20 cellular contexts compared by ENCODE assay signal in genomic region chr17:81907219-81908145, GRCh38. TPM values are rescaled to one million over a fixed set of nuclear protein-coding genes. Genes with fewer than 3 reads are reported as not detected.
DNase-seq lines count a peak whose midpoint lies in the region; ATAC-seq and TF ChIP-seq lines count a peak whose summit lies in the region.
"Had no signal": no experiment of that assay in that cellular context is flagged by ENCODE, and none has a peak within 500 bp of the region (broad histone marks: within the 10 kb centered on the region; RNA-seq: fewer than 3 reads in every experiment).

No MANE protein-coding gene starts in this region.

- peaks cover 14% of the 10 kb centered on the region for H3K4me1 ChIP-seq in Loucy (ENCODE audit: insufficient read depth, low read length, poor library complexity, severe bottlenecking)
- peaks cover 21 to 27% of the 10 kb centered on the region in 2 donors for H3K4me1 ChIP-seq in gastrocnemius medialis
- H3K4me1 ChIP-seq: foreskin keratinocyte had no signal

- no peaks in the 10 kb centered on the region for H3F3A ChIP-seq in Loucy (ENCODE audit: low read depth)

- no peak for TF ChIP-seq POLR2A in gastrocnemius medialis (IDR thresholded peaks at IDR 0.05)

- peak; percentile 5 for TF ChIP-seq CTCF in GM12864 (IDR thresholded peaks at IDR 0.05; ENCODE audit: low read depth, low read length, missing control alignments)
- peak; percentile 40 for TF ChIP-seq CTCF in Loucy (conservative IDR thresholded peaks at IDR 0.05; ENCODE audit: low read length)
- peak; percentile 20 for TF ChIP-seq CTCF in chondrocyte (IDR thresholded peaks at IDR 0.05)
- TF ChIP-seq CTCF in gastrocnemius medialis (IDR thresholded peaks at IDR 0.05 in 4 of 5, conservative IDR thresholded peaks at IDR 0.05 in 1 of 5), result no peak

- no peaks in the 10 kb centered on the region for H3K9me2 ChIP-seq in Loucy (replicated peaks; ENCODE audit: low read depth, low read length)

- H3K36me3 ChIP-seq in Loucy (ENCODE audit: insufficient read depth, low read length), result peaks cover 3% of the 10 kb centered on the region; the same call in 1 of the 2 replicates
- H3K36me3 ChIP-seq in gastrocnemius medialis, result peaks cover 0 to 3% of the 10 kb centered on the region in 2 donors
- H3K36me3 ChIP-seq: prostate gland, uterus had no signal

- H2AFZ ChIP-seq in Loucy (ENCODE audit: low read length), result no peak overlapping the region
- H2AFZ ChIP-seq: hepatocyte had no signal

- no peak for DNase-seq in GM12864 (ENCODE audit: low read depth)
- DNase-seq in chondrocyte (ENCODE audit: low spot score), result no peak
- DNase-seq in gastrocnemius medialis, result peak; percentile 49 to 85
- DNase-seq in NCI-H69 (lab: John Stamatoyannopoulos, UW), result no peak
- DNase-seq in activated T-cell treated with anti-CD3 and anti-CD28 coated beads, Interleukin-2, amount 50 U/mL, for 72 hours, result no peak
- DNase-seq: activated naive CD4-positive, alpha-beta T cell treated with anti-CD3 and anti-CD28 coated beads for 36 hours; amygdala; CD4-positive, alpha-beta T cell; foreskin keratinocyte; left ventricle myocardium inferior; NCI-H1105 treated with DMSO at 0.1 percent for 48 hours; stimulated activated CD4-positive, alpha-beta T cell treated with anti-CD3 and anti-CD28 coated beads, Interleukin-1b, Interleukin-23, amount 100 ng/mL, for 48 hours had no signal

- peaks cover 18% of the 10 kb centered on the region for H4K20me1 ChIP-seq in Loucy (ENCODE audit: insufficient read depth, low read length, poor library complexity, severe bottlenecking)

- no peaks in the 10 kb centered on the region for H3K9me3 Mint-ChIP-seq in chondrocyte (ENCODE audit: low read depth)
- H3K9me3 Mint-ChIP-seq in activated T-cell treated with anti-CD3 and anti-CD28 coated beads, Interleukin-2, amount 50 U/mL, for 72 hours, result no peaks in the 10 kb centered on the region
- H3K9me3 Mint-ChIP-seq: activated naive CD4-positive, alpha-beta T cell treated with anti-CD3 and anti-CD28 coated beads for 36 hours; CD4-positive, alpha-beta T cell had no signal

- H3K27ac ChIP-seq in gastrocnemius medialis, result peak overlapping the region; percentile 39 to 69 (median 62)
- H3K27ac ChIP-seq: cardiac muscle cell, foreskin keratinocyte, hepatocyte, left ventricle myocardium inferior, prostate gland, suprapubic skin, uterus had no signal

- ATAC-seq in gastrocnemius medialis (peak in 1 of 2 donors; percentile 56), HG02588 (IDR thresholded peaks at IDR 0.05; ENCODE audit: unreplicated experiment) (no peak)
- ATAC-seq in activated T-cell treated with anti-CD3 and anti-CD28 coated beads, Interleukin-2, amount 50 U/mL, for 72 hours (replicated peaks in 1 of 2), result no peak
- ATAC-seq: foreskin keratinocyte had no signal

- H3K27me3 Mint-ChIP-seq in chondrocyte (ENCODE audit: low read depth), result no peaks in the 10 kb centered on the region
- H3K27me3 Mint-ChIP-seq in activated T-cell treated with anti-CD3 and anti-CD28 coated beads, Interleukin-2, amount 50 U/mL, for 72 hours (ENCODE audit: low read depth), result no peaks in the 10 kb centered on the region
- H3K27me3 Mint-ChIP-seq: CD4-positive, alpha-beta T cell had no signal

- intact Hi-C loops in gastrocnemius medialis (cut with DNase I; ENCODE audit: low total_unique reads), result no loop called here

- H3K79me2 ChIP-seq in Loucy (ENCODE audit: insufficient read depth, low read length), result peaks cover 21% of the 10 kb centered on the region

- H3K4me3 Mint-ChIP-seq in chondrocyte (ENCODE audit: unreplicated experiment), result no peak overlapping the region
- no peak overlapping the region for H3K4me3 Mint-ChIP-seq in activated T-cell treated with anti-CD3 and anti-CD28 coated beads, Interleukin-2, amount 50 U/mL, for 72 hours
- H3K4me3 Mint-ChIP-seq: activated naive CD4-positive, alpha-beta T cell treated with anti-CD3 and anti-CD28 coated beads for 36 hours had no signal

- H3K4me3 ChIP-seq in GM12864 (ENCODE audit: low read depth, low read length), result no peak overlapping the region
- H3K4me3 ChIP-seq in Loucy (ENCODE audit: low read length, poor library complexity, severe bottlenecking), result no peak overlapping the region
- H3K4me3 ChIP-seq in gastrocnemius medialis, result no peak overlapping the region
- H3K4me3 ChIP-seq: cardiac muscle cell, dorsolateral prefrontal cortex, hepatocyte, left ventricle myocardium inferior, prostate gland, suprapubic skin, uterus had no signal

- no peaks in the 10 kb centered on the region for H3K27me3 ChIP-seq in Loucy (ENCODE audit: insufficient read depth, low read length, poor library complexity, severe bottlenecking)
- no peaks in the 10 kb centered on the region for H3K27me3 ChIP-seq in gastrocnemius medialis
- H3K27me3 ChIP-seq: dorsolateral prefrontal cortex, hepatocyte, suprapubic skin, uterus had no signal

- H3K4me2 ChIP-seq in Loucy (ENCODE audit: low read depth, low read length, poor library complexity, severe bottlenecking), result no peak overlapping the region
- H3K4me2 ChIP-seq: hepatocyte had no signal

- H3K27ac Mint-ChIP-seq in chondrocyte (ENCODE audit: unreplicated experiment), result no peak overlapping the region
- H3K27ac Mint-ChIP-seq in activated T-cell treated with anti-CD3 and anti-CD28 coated beads, Interleukin-2, amount 50 U/mL, for 72 hours, result no peak overlapping the region
- H3K27ac Mint-ChIP-seq: activated naive CD4-positive, alpha-beta T cell treated with anti-CD3 and anti-CD28 coated beads for 36 hours; CD4-positive, alpha-beta T cell had no signal

- H3K4me1 Mint-ChIP-seq in chondrocyte (ENCODE audit: low read depth), result peaks cover 10% of the 10 kb centered on the region
- H3K4me1 Mint-ChIP-seq in activated T-cell treated with anti-CD3 and anti-CD28 coated beads, Interleukin-2, amount 50 U/mL, for 72 hours (ENCODE audit: low read depth), result peaks cover 23% of the 10 kb centered on the region

- H3K9ac ChIP-seq in Loucy (ENCODE audit: low read depth, low read length, poor library complexity, severe bottlenecking), result no peak overlapping the region

- in situ Hi-C loops in gastrocnemius medialis (cut with MboI; ENCODE audit: low sequenced_read_pairs in 4 of 4), result no loop called here

- H3K36me3 Mint-ChIP-seq in chondrocyte (ENCODE audit: low read depth), result peaks cover 4% of the 10 kb centered on the region
- no peaks in the 10 kb centered on the region for H3K36me3 Mint-ChIP-seq in activated T-cell treated with anti-CD3 and anti-CD28 coated beads, Interleukin-2, amount 50 U/mL, for 72 hours (ENCODE audit: insufficient read depth in 2 of 2)

- H3K9me3 ChIP-seq in Loucy (ENCODE audit: insufficient read depth, low read depth, low read length), result no peaks in the 10 kb centered on the region
- H3K9me3 ChIP-seq in gastrocnemius medialis, result no peaks in the 10 kb centered on the region
- H3K9me3 ChIP-seq: left ventricle myocardium inferior, prostate gland, suprapubic skin, uterus had no signal

RNA-seq across cellular contexts. Expression of gene PCYT2, which starts 3.7 kb away (rescaled TPM):
- total RNA-seq in chondrocyte, result 28.5 to 32.5 TPM (median 28.8 TPM) in 3 replicates
- 10 to 100 TPM; 22.6 to 44.8 (median 37.1) TPM for total RNA-seq in gastrocnemius medialis
- 10 to 100 TPM; 13.9 to 14.2 TPM for total RNA-seq in activated T-cell treated with anti-CD3 and anti-CD28 coated beads, Interleukin-2, amount 50 U/mL, for 72 hours

RNA-seq across cellular contexts. Expression of gene NPB, which starts 5.4 kb away (rescaled TPM):
- total RNA-seq in chondrocyte (0.48 to 1.3 TPM (median 1.3 TPM) in 3 replicates), gastrocnemius medialis (1 to 10 TPM in 2 of 4 donors, under 1 TPM in 1, not detected in 1; 0.46 to 1.4 (median 1.1) TPM)
- under 1 TPM in 1 of 2 donors, not detected in 1; 0.19 TPM for total RNA-seq in activated T-cell treated with anti-CD3 and anti-CD28 coated beads, Interleukin-2, amount 50 U/mL, for 72 hours

RNA-seq across cellular contexts. Expression of gene SIRT7, which starts 10.5 kb away (rescaled TPM):
- 14.5 to 16.0 TPM (median 15.8 TPM) in 3 replicates for total RNA-seq in chondrocyte
- total RNA-seq in gastrocnemius medialis, result 10 to 100 TPM in 1 of 4 donors, 1 to 10 TPM in 3; 7.2 to 11.4 (median 8.3) TPM
- 10 to 100 TPM; 42.2 to 44.2 TPM for total RNA-seq in activated T-cell treated with anti-CD3 and anti-CD28 coated beads, Interleukin-2, amount 50 U/mL, for 72 hours

RNA-seq across cellular contexts. Expression of gene ANAPC11, which starts 16.0 kb away (rescaled TPM):
- total RNA-seq in chondrocyte, result 120 to 132 TPM (median 122 TPM) in 3 replicates
- 100 to 1,000 TPM; 173 to 258 (median 197) TPM for total RNA-seq in gastrocnemius medialis
- 100 to 1,000 TPM in 1 of 2 donors, 10 to 100 TPM in 1; 78.5 to 106 TPM for total RNA-seq in activated T-cell treated with anti-CD3 and anti-CD28 coated beads, Interleukin-2, amount 50 U/mL, for 72 hours

RNA-seq across cellular contexts. Expression of gene ALYREF, which starts 16.1 kb away (rescaled TPM):
- total RNA-seq in chondrocyte, result 56.0 to 73.7 TPM (median 59.8 TPM) in 3 replicates
- 10 to 100 TPM; 40.9 to 65.3 (median 50.7) TPM for total RNA-seq in gastrocnemius medialis
- 100 to 1,000 TPM in 1 of 2 donors, 10 to 100 TPM in 1; 95.9 to 122 TPM for total RNA-seq in activated T-cell treated with anti-CD3 and anti-CD28 coated beads, Interleukin-2, amount 50 U/mL, for 72 hours

Comparison
In these comparisons a context has a peak if more than half of its experiments do, and no peak if none do; other contexts are left out.
1. DNase-seq: peak in gastrocnemius medialis (2 of 2); none in GM12864 (single experiment), chondrocyte (single experiment), NCI-H69 (single experiment) and activated T-cell treated with anti-CD3 and anti-CD28 coated beads, Interleukin-2, amount 50 U/mL, for 72 hours (0 of 2).
2. CTCF ChIP-seq: peak in GM12864 (single experiment), Loucy (single experiment) and chondrocyte (single experiment); none in gastrocnemius medialis (0 of 5).